23 cellular contexts compared by ENCODE assay signal in genomic region chr7:41261081-41261480, GRCh38.
A peak's percentile ranks its signal among the peaks of the same experiment; 100 is the strongest.
DNase-seq lines count a peak whose midpoint lies in the region; ATAC-seq and TF ChIP-seq lines count a peak whose summit lies in the region.
"Had no signal": no experiment of that assay in that cellular context is flagged by ENCODE, and none has a peak within 500 bp of the region (broad histone marks: within the 10 kb centered on the region; RNA-seq: fewer than 3 reads in every experiment).

No MANE protein-coding gene starts in this region.

- no peaks in the 10 kb centered on the region for H3K79me1 ChIP-seq in trophoblast cell (ENCODE audit: low read length)

- peak overlapping the region; percentile 22 for H2BK120ac ChIP-seq in trophoblast cell (ENCODE audit: insufficient read depth, low read length, poor library complexity)

- no peak overlapping the region for H2BK5ac ChIP-seq in trophoblast cell (ENCODE audit: low read depth, low read length, poor library complexity)

- no peaks in the 10 kb centered on the region for H3F3A ChIP-seq in GM23338 (replicated peaks; ENCODE audit: low read depth)

- H3K36me3 ChIP-seq in GM23338 (ENCODE audit: insufficient read depth), result no peaks in the 10 kb centered on the region
- H3K36me3 ChIP-seq in trophoblast cell (ENCODE audit: control insufficient read depth in 1 of 2, insufficient read depth in 2 of 2, low read length in 2 of 2), result no peaks in the 10 kb centered on the region
- H3K36me3 ChIP-seq: BLaER1, SJCRH30 had no signal

- no peaks in the 10 kb centered on the region for H3K27me3 ChIP-seq in GM23338 (ENCODE audit: insufficient read depth)
- no peaks in the 10 kb centered on the region for H3K27me3 ChIP-seq in trophoblast cell (ENCODE audit: insufficient read depth, low read length)
- H3K27me3 ChIP-seq: BLaER1 had no signal

- DNase-seq in GM23338 (ENCODE audit: low spot score) (no peak), OCI-M1 (lab: John Stamatoyannopoulos, UW) (peak; percentile 0), fibroblast of mammary gland (ENCODE audit: low read depth) (peak; percentile 4), trophoblast cell (no peak), NCI-H1417 treated with DMSO at 0.1 percent for 48 hours (lab: John Stamatoyannopoulos, UW) (no peak), activated T-cell treated with anti-CD3 and anti-CD28 coated beads for 4 hours (no peak), KBM-7 (no peak)
- DNase-seq: CD4-positive, CD25-positive, alpha-beta regulatory T cell; Kasumi-1; MV-4-11; NCI-H1105; NCI-H146; NCI-H1930; NCI-H446 treated with DMSO at 0.1 percent for 48 hours; NCI-H526; NCI-H82; NK-92 treated with Interleukin-12 subunit alpha and Interleukin-12 subunit beta, amount 100 ng/mL, for 24 hours; PC-9; SJCRH30 had no signal

- H3K79me2 ChIP-seq in GM23338 (replicated peaks; ENCODE audit: insufficient read depth) (no peaks in the 10 kb centered on the region), trophoblast cell (ENCODE audit: control insufficient read depth, insufficient read depth, low read length, poor library complexity) (no peaks in the 10 kb centered on the region)

- no peak overlapping the region for H3K4me3 Mint-ChIP-seq in GM23338
- H3K4me3 Mint-ChIP-seq: CD4-positive, CD25-positive, alpha-beta regulatory T cell had no signal

- H2BK12ac ChIP-seq in trophoblast cell (ENCODE audit: low read length), result peak overlapping the region; percentile 87

- no peak overlapping the region for H4K91ac ChIP-seq in trophoblast cell (ENCODE audit: low read depth, low read length)

- no peaks in the 10 kb centered on the region for H3K36me3 Mint-ChIP-seq in GM23338 (ENCODE audit: low read depth)
- H3K36me3 Mint-ChIP-seq: CD4-positive, CD25-positive, alpha-beta regulatory T cell had no signal

- H3K9me3 ChIP-seq in trophoblast cell (ENCODE audit: insufficient read depth, low read depth, low read length), result peaks cover 2% of the 10 kb centered on the region
- H3K9me3 ChIP-seq: BLaER1, SJCRH30 had no signal

- no peak overlapping the region for H4K8ac ChIP-seq in trophoblast cell (ENCODE audit: low read depth, low read length)

- H3K9me2 ChIP-seq in GM23338 (ENCODE audit: insufficient read depth), result peaks cover 8% of the 10 kb centered on the region; the same call in 1 of the 2 replicates

- H2AFZ ChIP-seq in GM23338 (0 out of 2 replicates have a peak overlapping the region, but pooled peaks have one; percentile 26), trophoblast cell (ENCODE audit: insufficient read depth, low read length, poor library complexity) (no peak overlapping the region)
- H2AFZ ChIP-seq: PC-9 had no signal

- no peak overlapping the region for H3K4ac ChIP-seq in trophoblast cell (ENCODE audit: low read depth, low read length)

- H3K4me1 Mint-ChIP-seq in GM23338, result peaks cover 7% of the 10 kb centered on the region
- H3K4me1 Mint-ChIP-seq: CD4-positive, CD25-positive, alpha-beta regulatory T cell had no signal

- no peak overlapping the region for H3K23ac ChIP-seq in trophoblast cell (ENCODE audit: low read length)

- TF ChIP-seq CTCF in GM23338 (conservative IDR thresholded peaks at IDR 0.05; ENCODE audit: low read depth in 2 of 2), result no peak
- no peak for TF ChIP-seq CTCF in fibroblast of mammary gland (conservative IDR thresholded peaks at IDR 0.05; ENCODE audit: control insufficient read depth, insufficient read depth, low read depth, low read length)

- H3K4me2 ChIP-seq in GM23338 (no peak overlapping the region), trophoblast cell (ENCODE audit: low read length) (no peak overlapping the region)
- H3K4me2 ChIP-seq: BLaER1, PC-9 had no signal

- H3K4me3 ChIP-seq in GM23338 (no peak overlapping the region), fibroblast of mammary gland (ENCODE audit: control insufficient read depth, low read depth, low read length) (no peak overlapping the region), trophoblast cell (ENCODE audit: low read depth, low read length) (no peak overlapping the region)
- H3K4me3 ChIP-seq: BLaER1, PC-9, SJCRH30 had no signal

- no peak overlapping the region for H3K14ac ChIP-seq in trophoblast cell (ENCODE audit: low read length)

- H3K18ac ChIP-seq in trophoblast cell (ENCODE audit: low read length), result no peak overlapping the region

- H4K12ac ChIP-seq in trophoblast cell (ENCODE audit: low read depth, low read length), result peak overlapping the region; percentile 54

- H3K27me3 Mint-ChIP-seq in GM23338 (ENCODE audit: insufficient read depth, low read depth, poor library complexity), result no peaks in the 10 kb centered on the region
- H3K27me3 Mint-ChIP-seq: CD4-positive, CD25-positive, alpha-beta regulatory T cell had no signal

- ATAC-seq in GM23338 (no peak), HG03439 (IDR thresholded peaks at IDR 0.05; ENCODE audit: unreplicated experiment) (no peak)
- ATAC-seq: Right ventricle myocardium inferior, SK-N-SH treated with all-trans-retinoic acid at 6 μM for 48 hours had no signal

- in situ Hi-C loops in KBM-7 (cut with MboI; ENCODE audit: low pct_unique_long_range_greater_than_20kb, low sequenced_read_pairs), result no loop called here

- no peak overlapping the region for H3K9ac ChIP-seq in trophoblast cell (ENCODE audit: low read length)
- H3K9ac ChIP-seq: BLaER1 had no signal

- no CpG with 5 or more reads among the region's 4 CpGs for WGBS in trophoblast cell (ENCODE audit: extremely low coverage, insufficient coverage, insufficient read length)

- H2AK5ac ChIP-seq in trophoblast cell (ENCODE audit: low read length), result no peak overlapping the region

- H3K27ac ChIP-seq in GM23338 (ENCODE audit: low read depth) (no peak overlapping the region), trophoblast cell (ENCODE audit: low read depth, low read length) (no peak overlapping the region)
- H3K27ac ChIP-seq: BLaER1, PC-9, SJCRH30 had no signal

- no peak overlapping the region for H3K27ac Mint-ChIP-seq in GM23338
- H3K27ac Mint-ChIP-seq: CD4-positive, CD25-positive, alpha-beta regulatory T cell had no signal

- peaks cover 2% of the 10 kb centered on the region; the same call in 2 of the 3 replicates for H3K9me3 Mint-ChIP-seq in GM23338

- H4K20me1 ChIP-seq in GM23338 (replicated peaks; ENCODE audit: insufficient read depth), result no peaks in the 10 kb centered on the region
- H4K20me1 ChIP-seq: BLaER1 had no signal

- H3K4me1 ChIP-seq in GM23338 (ENCODE audit: insufficient read depth) (no peaks in the 10 kb centered on the region), trophoblast cell (ENCODE audit: control insufficient read depth in 1 of 2, insufficient read depth in 2 of 2, low read length in 2 of 2) (no peaks in the 10 kb centered on the region)
- H3K4me1 ChIP-seq: BLaER1, SJCRH30 had no signal

TF ChIP-seq in GM23338, 12 proteins besides CTCF, POLR2A, EP300 and RAD21 (continues in another document):
- TF ChIP-seq ZNF331 (CRISPR knock-in tag; IDR thresholded peaks at IDR 0.05; ENCODE audit: low read depth), result no peak
- no peak for TF ChIP-seq REST (IDR thresholded peaks at IDR 0.05; ENCODE audit: unreplicated experiment)
- TF ChIP-seq STAT1 (IDR thresholded peaks at IDR 0.05; ENCODE audit: unreplicated experiment), result no peak
- no peak for TF ChIP-seq ZNF114 (CRISPR knock-in tag; IDR thresholded peaks at IDR 0.05)
- no peak for TF ChIP-seq ETS1 (IDR thresholded peaks at IDR 0.05)
- TF ChIP-seq EZH2 (IDR thresholded peaks at IDR 0.05; ENCODE audit: low read depth, unreplicated experiment), result no peak
- TF ChIP-seq JUNB (IDR thresholded peaks at IDR 0.05; ENCODE audit: unreplicated experiment), result no peak
- TF ChIP-seq CREB1 (CRISPR knock-in tag; IDR thresholded peaks at IDR 0.05; ENCODE audit: low read depth), result no peak

Comparison
In these comparisons a context has a peak if more than half of its experiments do, and no peak if none do; other contexts are left out.
1. DNase-seq: peak in OCI-M1 (single experiment) and fibroblast of mammary gland (single experiment); none in GM23338 (single experiment), trophoblast cell (0 of 2), NCI-H1417 treated with DMSO at 0.1 percent for 48 hours (single experiment), activated T-cell treated with anti-CD3 and anti-CD28 coated beads for 4 hours (single experiment) and KBM-7 (single experiment).